8 cellular contexts compared by ENCODE assay signal in genomic region chr7:2404714-2405119, GRCh38. TPM values are rescaled to one million over a fixed set of nuclear protein-coding genes. Genes with fewer than 3 reads are reported as not detected.
DNase-seq lines count a peak whose midpoint lies in the region; ATAC-seq, FAIRE-seq and TF ChIP-seq lines count a peak whose summit lies in the region.

No MANE protein-coding gene starts in this region.

- no peaks in the 10 kb centered on the region for H3K27me3 Mint-ChIP-seq in IgD-negative memory B cell

- H3K4me3 ChIP-seq in AG09309 (ENCODE audit: control insufficient read depth, low read depth, low read length) (peak overlapping the region; percentile 83), cardiac fibroblast (replicated peaks in 1 of 2; ENCODE audit: low read depth in 2 of 2, low read length in 2 of 2) (peak overlapping the region; percentile 63 to 82), muscle layer of duodenum (ENCODE audit: low read depth in 1 of 2, low read length in 2 of 2) (peak overlapping the region; percentile 73 to 93)

- H3K36me3 ChIP-seq in muscle layer of duodenum (ENCODE audit: control insufficient read depth in 1 of 2, insufficient read depth in 2 of 2, low read length in 2 of 2), result no peaks in the 10 kb centered on the region

- H3K9me3 ChIP-seq in muscle layer of duodenum (ENCODE audit: control insufficient read depth in 1 of 2, low read length in 2 of 2), result no peaks in the 10 kb centered on the region

- TF ChIP-seq CTCF in AG09309 (IDR thresholded peaks at IDR 0.05; ENCODE audit: control insufficient read depth, insufficient read depth, low read depth, low read length, missing control alignments) (no peak), cardiac fibroblast (IDR thresholded peaks at IDR 0.05; ENCODE audit: low read depth, low read length) (no peak)

- H3K4me1 ChIP-seq in muscle layer of duodenum (ENCODE audit: control insufficient read depth in 1 of 2, insufficient read depth in 2 of 2, low read length in 2 of 2), result peaks cover 12 to 39% of the 10 kb centered on the region in 2 donors

- peaks cover 5% of the 10 kb centered on the region for H3K36me3 Mint-ChIP-seq in IgD-negative memory B cell

- H3K27ac Mint-ChIP-seq in IgD-negative memory B cell, result peak overlapping the region; percentile 59 to 90 (median 87)

- H3K27me3 ChIP-seq in muscle layer of duodenum (ENCODE audit: low read depth, low read length), result no peaks in the 10 kb centered on the region

- peaks cover 34 to 43% (median 42%) of the 10 kb centered on the region in 3 donors for H3K4me1 Mint-ChIP-seq in IgD-negative memory B cell

- H3K27ac ChIP-seq in muscle layer of duodenum (ENCODE audit: low read length), result no peak overlapping the region

- peak overlapping the region; percentile 75 to 94 (median 90) for H3K4me3 Mint-ChIP-seq in IgD-negative memory B cell

- ATAC-seq in HG02759 (IDR thresholded peaks at IDR 0.05; ENCODE audit: unreplicated experiment) (no peak), GM18873 (IDR thresholded peaks at IDR 0.05; ENCODE audit: low FRiP score, unreplicated experiment) (no peak), GM18519 (IDR thresholded peaks at IDR 0.05; ENCODE audit: low FRiP score, unreplicated experiment) (no peak)

- DNase-seq in AG09309 (ENCODE audit: low read depth) (no peak), cardiac fibroblast (ENCODE audit: low read depth in 2 of 2) (no peak), frontal cortex (ENCODE audit: low spot score in 2 of 2) (no peak)

- no peaks in the 10 kb centered on the region for H3K9me3 Mint-ChIP-seq in IgD-negative memory B cell

- no peak for FAIRE-seq in frontal cortex (lab: Jason Lieb, UNC)

RNA-seq across cellular contexts. Expression of gene CHST12, which starts 1.3 kb away (rescaled TPM):
- 24.9 TPM for polyA plus RNA-seq in IgD-negative memory B cell
- total RNA-seq in frontal cortex, result 2.0 TPM

RNA-seq across cellular contexts. Expression of gene EIF3B, which starts 50.1 kb away (rescaled TPM):
- 84.4 TPM for polyA plus RNA-seq in IgD-negative memory B cell
- total RNA-seq in frontal cortex, result 62.8 TPM
